In genomic region chr21:42460391-42461184, GRCh38 we compare ENCODE assay signal across 9 cellular contexts. TPM values are rescaled to one million over a fixed set of nuclear protein-coding genes. Genes with fewer than 3 reads are reported as not detected.
DNase-seq lines count a peak whose midpoint lies in the region; ATAC-seq and TF ChIP-seq lines count a peak whose summit lies in the region.
"Had no signal": no experiment of that assay in that cellular context is flagged by ENCODE, and none has a peak within 500 bp of the region (broad histone marks: within the 10 kb centered on the region; RNA-seq: fewer than 3 reads in every experiment).

No MANE protein-coding gene starts in this region.

- H3K27ac ChIP-seq in GM23338 (ENCODE audit: low read depth) (no peak overlapping the region), mammary epithelial cell (ENCODE audit: insufficient read depth, low read depth, low read length) (no peak overlapping the region)

- H3K4me2 ChIP-seq in GM23338 (no peak overlapping the region), mammary epithelial cell (ENCODE audit: insufficient read depth, low read depth, low read length) (no peak overlapping the region)

- H3K9me3 Mint-ChIP-seq in GM23338: peaks cover 19% of the 10 kb centered on the region
- no peaks in the 10 kb centered on the region for H3K9me3 Mint-ChIP-seq in activated T-cell treated with anti-CD3 and anti-CD28 coated beads, Interleukin-2, amount 50 U/mL, for 4 hours

- ATAC-seq in GM18502 (IDR thresholded peaks at IDR 0.05; ENCODE audit: poor library complexity, unreplicated experiment) (peak; percentile 61), GM23338 (peak; percentile 38)
- ATAC-seq in activated T-cell treated with anti-CD3 and anti-CD28 coated beads, Interleukin-2, amount 50 U/mL, for 4 hours: peak; percentile 12 to 49

- no peak overlapping the region for H3K4me3 Mint-ChIP-seq in GM23338
- H3K4me3 Mint-ChIP-seq in activated T-cell treated with anti-CD3 and anti-CD28 coated beads, Interleukin-2, amount 50 U/mL, for 4 hours: peak overlapping the region; percentile 39

- H4K20me1 ChIP-seq in GM23338 (replicated peaks; ENCODE audit: insufficient read depth) (no peaks in the 10 kb centered on the region), mammary epithelial cell (ENCODE audit: insufficient read depth, low read length) (no peaks in the 10 kb centered on the region)

- H3K9me2 ChIP-seq in GM23338 (ENCODE audit: insufficient read depth): peaks cover 5% of the 10 kb centered on the region; the same call in 1 of the 2 replicates

- TF ChIP-seq CTCF in GM23338 (conservative IDR thresholded peaks at IDR 0.05; ENCODE audit: low read depth in 2 of 2) (no peak), mammary epithelial cell (conservative IDR thresholded peaks at IDR 0.05 in 1 of 2, IDR thresholded peaks at IDR 0.05 in 1 of 2; ENCODE audit: extremely low read depth in 1 of 2, insufficient read depth in 1 of 2, low read depth in 1 of 2, low read length in 2 of 2) (no peak)

- H2AFZ ChIP-seq in GM23338 (no peak overlapping the region), mammary epithelial cell (ENCODE audit: low read depth, low read length) (no peak overlapping the region)

- H3K36me3 Mint-ChIP-seq in GM23338 (ENCODE audit: low read depth): peaks cover 7% of the 10 kb centered on the region; the same call in 2 of the 3 replicates
- H3K36me3 Mint-ChIP-seq in activated T-cell treated with anti-CD3 and anti-CD28 coated beads, Interleukin-2, amount 50 U/mL, for 4 hours (ENCODE audit: insufficient read depth): no peaks in the 10 kb centered on the region

- no TSS peak for BruUV-seq in mammary epithelial cell (replicated peaks; lab: Mats Ljungman, UMichigan)

- H3K9me3 ChIP-seq in mammary epithelial cell (replicated peaks; ENCODE audit: insufficient read depth, low read length): no peaks in the 10 kb centered on the region

- H3F3A ChIP-seq in GM23338 (replicated peaks; ENCODE audit: low read depth): no peaks in the 10 kb centered on the region

- H3K27ac Mint-ChIP-seq in GM23338: no peak overlapping the region

- intact Hi-C loops in mammary epithelial cell (cut with micrococcal nuclease): no loop called here

- DNase-seq in GM23338 (ENCODE audit: low spot score) (peak; percentile 49), NCI-H2029 (lab: John Stamatoyannopoulos, UW) (peak; percentile 92), 8988T (no peak), iPS-NIHi11 (ENCODE audit: low spot score) (no peak), mammary epithelial cell (no peak)
- DNase-seq in activated T-cell treated with anti-CD3 and anti-CD28 coated beads, Interleukin-2, amount 50 U/mL, for 4 hours: no peak
- DNase-seq in stimulated activated CD4-positive, alpha-beta T cell treated with anti-CD3 and anti-CD28 coated beads, Interleukin-12 subunit alpha, Interleukin-12 subunit beta, amount 100 ng/mL, for 4 hours: peak; percentile 18

- 71% methylated on average over 13 of the region's 14 CpGs for WGBS in mammary epithelial cell (ENCODE audit: low coverage, missing lambda C conversion rate)

- no peaks in the 10 kb centered on the region for H3K79me2 ChIP-seq in GM23338 (replicated peaks; ENCODE audit: insufficient read depth)
- no peaks in the 10 kb centered on the region for H3K79me2 ChIP-seq in mammary epithelial cell (ENCODE audit: insufficient read depth, low read length)

- H3K4me1 Mint-ChIP-seq in GM23338: peaks cover 43% of the 10 kb centered on the region
- H3K4me1 Mint-ChIP-seq in activated T-cell treated with anti-CD3 and anti-CD28 coated beads, Interleukin-2, amount 50 U/mL, for 4 hours (ENCODE audit: low read depth): peaks cover 70% of the 10 kb centered on the region

- H3K4me3 ChIP-seq in GM23338 (no peak overlapping the region), mammary epithelial cell (replicated peaks in 1 of 3; ENCODE audit: insufficient read depth in 1 of 3, low read depth in 2 of 3, low read length in 3 of 3) (no peak overlapping the region)

- H3K9ac ChIP-seq in mammary epithelial cell (ENCODE audit: insufficient read depth, low read length): no peak overlapping the region

- peaks cover 11% of the 10 kb centered on the region for H3K27me3 Mint-ChIP-seq in GM23338 (ENCODE audit: insufficient read depth, low read depth, poor library complexity)
- H3K27me3 Mint-ChIP-seq in activated T-cell treated with anti-CD3 and anti-CD28 coated beads, Interleukin-2, amount 50 U/mL, for 4 hours (ENCODE audit: low read depth): no peaks in the 10 kb centered on the region

- H3K27me3 ChIP-seq in GM23338 (ENCODE audit: insufficient read depth): no peaks in the 10 kb centered on the region
- H3K27me3 ChIP-seq in mammary epithelial cell (ENCODE audit: insufficient read depth, low read length): no peaks in the 10 kb centered on the region

- H3K36me3 ChIP-seq in GM23338 (ENCODE audit: insufficient read depth): no peaks in the 10 kb centered on the region
- H3K36me3 ChIP-seq in mammary epithelial cell (ENCODE audit: insufficient read depth, low read length): no peaks in the 10 kb centered on the region

- peaks cover 18% of the 10 kb centered on the region for H3K4me1 ChIP-seq in GM23338 (ENCODE audit: insufficient read depth)
- H3K4me1 ChIP-seq in mammary epithelial cell (ENCODE audit: insufficient read depth, low read length): no peaks in the 10 kb centered on the region

- CTCF ChIA-PET in mammary epithelial cell (lab: Charles Lee; ENCODE audit: low non-redundant PET): no interaction called here

- in situ Hi-C loops in mammary epithelial cell (cut with MboI; ENCODE audit: low sequenced_read_pairs in 2 of 2): no loop called here

- dilution Hi-C loops in mammary epithelial cell (cut with HindIII; ENCODE audit: low sequenced_read_pairs): no loop called here

TF ChIP-seq in GM23338, 12 proteins besides CTCF, POLR2A, EP300 and RAD21 (continues in another document):
- TF ChIP-seq STAT1 (IDR thresholded peaks at IDR 0.05; ENCODE audit: unreplicated experiment) (no peak), CREB1 (CRISPR knock-in tag; IDR thresholded peaks at IDR 0.05; ENCODE audit: low read depth) (no peak)

RNA-seq across cellular contexts. Expression of gene RSPH1, which starts 35.4 kb away (rescaled TPM):
- 0.12 TPM in 1 of 2 replicates, not detected in the other for total RNA-seq in GM23338 (2014; rRNA removed; shearing (Covaris generic))
- 0.23 and 1.4 TPM in 2 replicates for polyA plus RNA-seq in GM23338 (2016; fragmentation: Nextera tagmentation; extraction: Ambion mirVana)
- not detected for total RNA-seq in activated T-cell treated with anti-CD3 and anti-CD28 coated beads, Interleukin-2, amount 50 U/mL, for 4 hours
- under 1 TPM; 0.50 to 0.66 TPM for total RNA-seq in mammary epithelial cell
- 0.35 TPM for polyA plus RNA-seq in mammary epithelial cell
- polyA minus RNA-seq in mammary epithelial cell: not detected
- total RNA-seq: dermis microvascular lymphatic vessel endothelial cell had no signal

RNA-seq across cellular contexts. Expression of gene SLC37A1, which starts 53.1 kb away (rescaled TPM):
- 25.2 and 30.3 TPM in 2 replicates for total RNA-seq in GM23338 (2014; rRNA removed; shearing (Covaris generic))
- polyA plus RNA-seq in GM23338 (2016; fragmentation: Nextera tagmentation; extraction: Ambion mirVana): 11.0 and 14.0 TPM in 2 replicates
- total RNA-seq in activated T-cell treated with anti-CD3 and anti-CD28 coated beads, Interleukin-2, amount 50 U/mL, for 4 hours: 10 to 100 TPM; 16.3 to 22.1 (median 20.2) TPM
- 1 to 10 TPM; 7.7 to 8.7 TPM for total RNA-seq in mammary epithelial cell
- polyA plus RNA-seq in mammary epithelial cell: 3.9 TPM
- polyA minus RNA-seq in mammary epithelial cell: 5.0 TPM

RNA-seq across cellular contexts. Expression of gene UBASH3A, which starts 56.9 kb away (rescaled TPM):
- not detected in 2 replicates for total RNA-seq in GM23338 (2014; rRNA removed; shearing (Covaris generic))
- not detected in 2 replicates for polyA plus RNA-seq in GM23338 (2016; fragmentation: Nextera tagmentation; extraction: Ambion mirVana)
- total RNA-seq in activated T-cell treated with anti-CD3 and anti-CD28 coated beads, Interleukin-2, amount 50 U/mL, for 4 hours: 10 to 100 TPM in 2 of 3 donors, 1 to 10 TPM in 1; 8.8 to 13.7 (median 11.3) TPM
- total RNA-seq in mammary epithelial cell: not detected
- polyA plus RNA-seq in mammary epithelial cell: not detected
- not detected for polyA minus RNA-seq in mammary epithelial cell
- total RNA-seq: dermis microvascular lymphatic vessel endothelial cell had no signal

Comparison
In these comparisons a context has a peak if more than half of its experiments do, and no peak if none do; other contexts are left out.
1. DNase-seq: peak in GM23338 (single experiment), NCI-H2029 (single experiment) and stimulated activated CD4-positive, alpha-beta T cell treated with anti-CD3 and anti-CD28 coated beads, Interleukin-12 subunit alpha, Interleukin-12 subunit beta, amount 100 ng/mL, for 4 hours (single experiment); none in activated T-cell treated with anti-CD3 and anti-CD28 coated beads, Interleukin-2, amount 50 U/mL, for 4 hours (single experiment), 8988T (single experiment), iPS-NIHi11 (single experiment) and mammary epithelial cell (single experiment).
2. Peak in every context shown above with its lines, with median percentiles within 50 percentile points of each other: ATAC-seq.